ENCODE assay signal across 1 cellular context in genomic region chr9:33264473-33265177, GRCh38.
TF ChIP-seq lines count a peak whose summit lies in the region.

BAG1 (minus strand) TSS chr9:33264708.
CHMP5 (plus strand) TSS chr9:33265049; CDS start chr9:33265079, 30 bp downstream.

TF ChIP-seq in HepG2, 621 proteins besides CTCF, POLR2A, EP300 and RAD21 (continued from another document):
- TF ChIP-seq, protein P1, sequence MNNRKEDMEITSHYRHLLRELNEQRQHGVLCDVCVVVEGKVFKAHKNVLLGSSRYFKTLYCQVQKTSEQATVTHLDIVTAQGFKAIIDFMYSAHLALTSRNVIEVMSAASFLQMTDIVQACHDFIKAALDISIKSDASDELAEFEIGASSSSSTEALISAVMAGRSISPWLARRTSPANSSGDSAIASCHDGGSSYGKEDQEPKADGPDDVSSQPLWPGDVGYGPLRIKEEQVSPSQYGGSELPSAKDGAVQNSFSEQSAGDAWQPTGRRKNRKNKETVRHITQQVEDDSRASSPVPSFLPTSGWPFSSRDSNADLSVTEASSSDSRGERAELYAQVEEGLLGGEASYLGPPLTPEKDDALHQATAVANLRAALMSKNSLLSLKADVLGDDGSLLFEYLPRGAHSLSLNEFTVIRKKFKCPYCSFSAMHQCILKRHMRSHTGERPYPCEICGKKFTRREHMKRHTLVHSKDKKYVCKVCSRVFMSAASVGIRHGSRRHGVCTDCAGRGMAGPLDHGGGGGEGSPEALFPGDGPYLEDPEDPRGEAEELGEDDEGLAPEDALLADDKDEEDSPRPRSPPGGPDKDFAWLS (CRISPR knock-in tag; IDR thresholded peaks at IDR 0.05; ENCODE audit: borderline replicate concordance) = no peak
- TF ChIP-seq EHMT2 (IDR thresholded peaks at IDR 0.05; ENCODE audit: borderline replicate concordance, low read depth, low read length) (no peak), ARID2 (CRISPR knock-in tag; IDR thresholded peaks at IDR 0.05; ENCODE audit: borderline replicate concordance) (peak; percentile 31; the same call in 1 of the 2 replicates), ERF (CRISPR knock-in tag; IDR thresholded peaks at IDR 0.05) (peak; percentile 28; the same call in 1 of the 2 replicates)
